8 cellular contexts compared by ENCODE assay signal in the genomic region with DNA sequence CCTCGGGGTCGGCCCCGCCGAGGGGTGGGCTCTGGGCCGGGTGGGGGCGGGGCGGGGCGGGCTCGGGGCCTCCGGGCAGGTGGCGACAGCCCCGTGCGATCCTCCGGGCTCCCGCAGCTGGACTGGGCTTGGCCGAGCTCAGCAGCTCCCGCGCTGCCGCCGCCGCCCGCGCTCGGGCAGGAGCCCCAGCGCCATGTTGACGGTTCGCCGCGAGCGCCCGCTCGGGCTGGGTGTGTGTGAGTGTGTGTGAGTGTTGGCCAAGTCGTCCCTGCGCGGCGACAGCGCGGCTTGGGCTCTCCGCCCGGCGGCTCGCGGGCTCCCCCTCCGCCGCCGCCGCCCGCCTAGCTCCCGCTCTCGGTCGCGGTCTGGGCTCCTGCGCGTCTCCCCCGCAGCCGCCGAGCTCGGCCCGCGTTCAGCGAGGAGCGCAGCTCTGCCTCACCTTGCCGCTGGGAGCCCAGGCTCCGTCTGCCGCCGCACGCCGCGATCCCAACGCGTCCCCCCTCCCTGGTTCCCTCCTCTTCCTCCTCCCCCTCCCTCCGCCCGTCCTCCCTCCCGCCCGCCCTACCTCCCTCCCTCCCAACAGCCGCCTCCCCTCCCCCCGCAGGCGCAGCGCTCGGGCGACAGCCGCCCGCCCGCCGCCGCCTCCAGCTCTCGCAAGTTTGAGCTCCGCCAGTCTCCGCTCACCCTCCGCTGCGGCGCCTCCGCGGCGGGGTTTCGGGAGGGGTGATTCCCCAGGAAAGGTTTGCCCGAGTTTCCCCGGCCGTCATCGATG. TPM values are rescaled to one million over a fixed set of nuclear protein-coding genes. Genes with fewer than 3 reads are reported as not detected.
DNase-seq lines count a peak whose midpoint lies in the region; ATAC-seq and TF ChIP-seq lines count a peak whose summit lies in the region.

A gene (minus strand): TSS at position 467 of the 772 bp plus-strand sequence. CDS start 20,029 bp downstream, outside the sequence.

- POLR2A ChIA-PET in CD8-positive, alpha-beta memory T cell (lab: Charles Lee), result interaction anchor here (1.0 to 4.4 kb wide), 13 partner anchors 8 to 243 kb away, joined by 3 to 50 read pairs (median 5); no protein-coding TSS in a partner anchor

- H3K27ac ChIP-seq in CD8-positive, alpha-beta memory T cell (ENCODE audit: low read depth, low read length), result peak within 1 kb of the TSS; percentile 43
- H3K27ac ChIP-seq in endodermal cell (ENCODE audit: low read depth, low read length), result peak within 1 kb of the TSS; percentile 63

- no peaks in the 10 kb centered on the region for H3K36me3 ChIP-seq in CD8-positive, alpha-beta memory T cell (ENCODE audit: insufficient read depth, low read length)
- no peaks in the 10 kb centered on the region for H3K36me3 ChIP-seq in endodermal cell (ENCODE audit: control insufficient read depth, insufficient read depth, low read length)
- H3K36me3 ChIP-seq in mucosa of descending colon (ENCODE audit: low read depth), result no peaks in the 10 kb centered on the region

- no peaks in the 10 kb centered on the region for H3K9me3 ChIP-seq in CD8-positive, alpha-beta memory T cell (ENCODE audit: low read length)
- H3K9me3 ChIP-seq in endodermal cell (ENCODE audit: control insufficient read depth, low read length) (no peaks in the 10 kb centered on the region), mucosa of descending colon (no peaks in the 10 kb centered on the region)

- H3K4me1 Mint-ChIP-seq in CD8-positive, alpha-beta memory T cell, result peaks cover 21 to 30% (median 24%) of the 10 kb centered on the region in 3 donors
- H3K4me1 Mint-ChIP-seq in endodermal cell, result peaks cover 46% of the 10 kb centered on the region

- peaks cover 0 to 30% of the 10 kb centered on the region in 2 donors for H3K27me3 Mint-ChIP-seq in CD8-positive, alpha-beta memory T cell
- H3K27me3 Mint-ChIP-seq in endodermal cell (ENCODE audit: insufficient read depth), result peaks cover 73% of the 10 kb centered on the region

- peak; percentile 60 to 85 (median 67) for DNase-seq in CD8-positive, alpha-beta memory T cell
- peak; percentile 51 for DNase-seq in HCEC 1CT
- peak; percentile 38 for DNase-seq in NCI-H774 (lab: John Stamatoyannopoulos, UW)
- peak; percentile 86 for DNase-seq in activated CD8-positive, alpha-beta memory T cell treated with anti-CD3 and anti-CD28 coated beads for 24 hours
- DNase-seq in endodermal cell, result peak; percentile 91
- peak; percentile 80 to 87 (median 86) for DNase-seq in mucosa of descending colon
- DNase-seq in stimulated activated CD8-positive, alpha-beta memory T cell treated with anti-CD3 and anti-CD28 coated beads, Interleukin-7, amount 100 ng/mL, for 4 hours (ENCODE audit: low read depth in 2 of 2), result peak; percentile 60 to 73

- CTCF ChIA-PET in CD8-positive, alpha-beta memory T cell (lab: Charles Lee), result interaction anchor here (0.7 to 2.6 kb wide), 12 partner anchors 8 to 333 kb away, joined by 3 to 10 read pairs (median 4); no protein-coding TSS in a partner anchor

- ATAC-seq in mucosa of descending colon (peak; percentile 73), GM18873 (IDR thresholded peaks at IDR 0.05; ENCODE audit: low FRiP score, unreplicated experiment) (no peak)

- H3K27me3 ChIP-seq in CD8-positive, alpha-beta memory T cell (ENCODE audit: insufficient read depth, low read length, poor library complexity, severe bottlenecking), result no peaks in the 10 kb centered on the region
- no peaks in the 10 kb centered on the region for H3K27me3 ChIP-seq in endodermal cell (ENCODE audit: control insufficient read depth, insufficient read depth, low read length, poor library complexity, severe bottlenecking)

- H3K4me3 Mint-ChIP-seq in CD8-positive, alpha-beta memory T cell, result peak within 1 kb of the TSS; percentile 90 to 99 (median 92)
- peak within 1 kb of the TSS; percentile 74 for H3K4me3 Mint-ChIP-seq in endodermal cell

- TF ChIP-seq CTCF in endodermal cell (conservative IDR thresholded peaks at IDR 0.05) (no peak), mucosa of descending colon (IDR thresholded peaks at IDR 0.05) (no peak)

- WGBS in endodermal cell (ENCODE audit: insufficient coverage in 1 of 2, insufficient read length in 1 of 2), 2 experiments, result 0% methylated on average over 69 of the region's 100 CpGs; no CpG with 5 or more reads in 1 of the 2 experiments

- H3K9ac ChIP-seq in endodermal cell (ENCODE audit: extremely low read depth, low read length, poor library complexity, severe bottlenecking), result no peak within 1 kb of the TSS

- peak within 1 kb of the TSS; percentile 84 to 99 (median 94) for H3K27ac Mint-ChIP-seq in CD8-positive, alpha-beta memory T cell
- no peak within 1 kb of the TSS for H3K27ac Mint-ChIP-seq in endodermal cell

- H3K4me1 ChIP-seq in CD8-positive, alpha-beta memory T cell (ENCODE audit: insufficient read depth, low read length), result peaks cover 20% of the 10 kb centered on the region
- no peaks in the 10 kb centered on the region for H3K4me1 ChIP-seq in endodermal cell (ENCODE audit: control insufficient read depth, insufficient read depth, low read length)
- H3K4me1 ChIP-seq in mucosa of descending colon (ENCODE audit: low read depth), result peaks cover 13% of the 10 kb centered on the region

- intact Hi-C loops in mucosa of descending colon (cut with DNase I, micrococcal nuclease), result loop anchor here in 1 of 2 donors (10.0 kb wide), 1 partner anchor 57 kb away; no protein-coding TSS in a partner anchor

- peaks cover 0 to 4% (median 0%) of the 10 kb centered on the region in 5 donors for H3K9me3 Mint-ChIP-seq in CD8-positive, alpha-beta memory T cell
- peaks cover 13% of the 10 kb centered on the region for H3K9me3 Mint-ChIP-seq in endodermal cell

- H3K36me3 Mint-ChIP-seq in CD8-positive, alpha-beta memory T cell, result peaks cover 0 to 9% (median 0%) of the 10 kb centered on the region in 3 donors
- H3K36me3 Mint-ChIP-seq in endodermal cell (ENCODE audit: low read depth), result no peaks in the 10 kb centered on the region

- H3K4me3 ChIP-seq in CD8-positive, alpha-beta memory T cell (ENCODE audit: low read length), result peak within 1 kb of the TSS; percentile 51
- H3K4me3 ChIP-seq in endodermal cell (ENCODE audit: low read length) (peak within 1 kb of the TSS; percentile 87), mucosa of descending colon (peak within 1 kb of the TSS; percentile 42)

RNA-seq across cellular contexts. Expression of the gene that starts here (rescaled TPM):
- 10 to 100 TPM; 62.6 to 67.7 TPM for total RNA-seq in CD8-positive, alpha-beta memory T cell
- polyA plus RNA-seq in CD8-positive, alpha-beta memory T cell, result 7.2 TPM
- total RNA-seq in endodermal cell (10 to 100 TPM; 31.3 to 37.9 TPM), mucosa of descending colon (10 to 100 TPM; 18.7 to 26.3 (median 23.6) TPM)
- polyA plus RNA-seq in endodermal cell (2013, experiment 1 of 2), result 31.8 TPM
- polyA plus RNA-seq in endodermal cell (2013, experiment 2 of 2), result 30.2 TPM

Comparison
In these comparisons a context has a peak if more than half of its experiments do, and no peak if none do; other contexts are left out.
1. DNase-seq: peak in every context shown above with its lines; median percentile 91 in endodermal cell; 86 in activated CD8-positive, alpha-beta memory T cell treated with anti-CD3 and anti-CD28 coated beads for 24 hours; 86 in mucosa of descending colon; 67 in CD8-positive, alpha-beta memory T cell; 66 in stimulated activated CD8-positive, alpha-beta memory T cell treated with anti-CD3 and anti-CD28 coated beads, Interleukin-7, amount 100 ng/mL, for 4 hours; 51 in HCEC 1CT; 38 in NCI-H774.